In the genomic region with DNA sequence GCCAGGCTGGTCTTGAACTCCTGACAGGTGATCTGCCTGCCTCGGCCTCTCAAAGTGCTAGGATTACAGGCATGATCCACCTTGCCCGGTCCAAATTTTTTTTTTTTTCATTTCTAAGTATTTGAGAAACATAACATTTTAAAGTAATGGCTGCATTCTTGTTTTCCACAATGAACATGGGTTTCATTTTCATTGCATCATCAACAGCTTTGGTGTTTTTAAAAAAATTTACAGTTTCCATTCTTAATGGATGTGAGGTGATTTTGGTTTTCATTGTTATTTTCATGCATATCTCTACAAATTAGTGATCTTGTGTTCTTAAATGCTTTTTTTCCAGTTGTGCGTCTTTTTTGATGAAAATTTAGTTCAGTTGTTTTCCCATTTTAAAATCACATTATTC, we compare ENCODE assay signal across 8 cellular contexts.
"Had no signal": no experiment of that assay in that cellular context is flagged by ENCODE, and none has a peak within 500 bp of the region (broad histone marks: within the 10 kb centered on the region; RNA-seq: fewer than 3 reads in every experiment).

No MANE protein-coding gene starts in this region.

- FAIRE-seq: G401.6, GM12878, GM12891, GM12892, GM18507, GM19239 had no signal

- DNase-seq: GDM1, GF-D8 had no signal

- ATAC-seq: GM12878 had no signal

- H3K4me3 ChIP-seq: GM12878 had no signal
